In genomic region chr3:197501496-197501878, GRCh38 we compare ENCODE assay signal across 9 cellular contexts. TPM values are rescaled to one million over a fixed set of nuclear protein-coding genes. Genes with fewer than 3 reads are reported as not detected.
DNase-seq lines count a peak whose midpoint lies in the region; ATAC-seq, FAIRE-seq and TF ChIP-seq lines count a peak whose summit lies in the region.
"Had no signal": no experiment of that assay in that cellular context is flagged by ENCODE, and none has a peak within 500 bp of the region (broad histone marks: within the 10 kb centered on the region; RNA-seq: fewer than 3 reads in every experiment).

No MANE protein-coding gene starts in this region.

- H3K4me1 ChIP-seq in GM23248 (ENCODE audit: insufficient read depth): 0 out of 2 replicates have a peak, but pooled peaks cover 6% of the 10 kb centered on the region

- no peaks in the 10 kb centered on the region for H3K27me3 ChIP-seq in GM23248 (replicated peaks; ENCODE audit: insufficient read depth)

- H3K4me3 ChIP-seq in GM23248: no peak overlapping the region
- H3K4me3 ChIP-seq in fibroblast of villous mesenchyme (ENCODE audit: low read depth, low read length): no peak overlapping the region

- FAIRE-seq in RCC 7860 (lab: Jason Lieb, UNC): no peak

- H3K9me2 ChIP-seq in GM23248 (ENCODE audit: insufficient read depth): no peaks in the 10 kb centered on the region

- no peaks in the 10 kb centered on the region for H3K79me2 ChIP-seq in GM23248 (ENCODE audit: insufficient read depth)

- in situ Hi-C loops in GM23248 (cut with MboI): loop anchor here (5.0 kb wide), 1 partner anchor 244 kb away; no protein-coding TSS in a partner anchor

- 40 to 50% methylated on average over 1 of the region's 1 CpG for WGBS in GM23248 (ENCODE audit: low coverage in 1 of 2, low lambda C conversion rate in 2 of 2, missing lambda C conversion rate in 2 of 2), 2 experiments

- H3K9me3 ChIP-seq in GM23248 (ENCODE audit: low read depth): no peaks in the 10 kb centered on the region

- H3K9ac ChIP-seq in GM23248: no peak overlapping the region

- H3K27ac ChIP-seq in GM23248: no peak overlapping the region

- peak; percentile 35 for DNase-seq in DMS 273 treated with DMSO at 0.1 percent for 48 hours (lab: John Stamatoyannopoulos, UW)
- peak; percentile 43 for DNase-seq in GM23248
- DNase-seq in NOMO-1 treated with dmso at 0.1 percent for 144 hours (lab: John Stamatoyannopoulos, UW; ENCODE audit: unreplicated experiment): peak; percentile 84
- peak; percentile 46 for DNase-seq in fibroblast of villous mesenchyme (ENCODE audit: low read depth)
- no peak for DNase-seq in NCI-H2081 (lab: John Stamatoyannopoulos, UW)
- DNase-seq in RCC 7860 (ENCODE audit: low spot score): no peak
- DNase-seq: activated T-cell treated with anti-CD3 and anti-CD28 coated beads, Interleukin-2, amount 50 U/mL, for 1 hour had no signal

- no peak overlapping the region for H2AFZ ChIP-seq in GM23248

- no peak overlapping the region for H3K4me2 ChIP-seq in GM23248 (ENCODE audit: unreplicated experiment)

- no peaks in the 10 kb centered on the region for H4K20me1 ChIP-seq in GM23248 (ENCODE audit: insufficient read depth)

- peaks cover 8% of the 10 kb centered on the region; the same call in 1 of the 2 replicates for H3F3A ChIP-seq in GM23248 (ENCODE audit: insufficient read depth)

- no peaks in the 10 kb centered on the region for H3K36me3 ChIP-seq in GM23248 (ENCODE audit: low read depth)

- TF ChIP-seq CTCF in fibroblast of villous mesenchyme (IDR thresholded peaks at IDR 0.05; ENCODE audit: insufficient read depth, low read depth, low read length): no peak

- ATAC-seq in HG03565 (IDR thresholded peaks at IDR 0.05; ENCODE audit: unreplicated experiment) (no peak), HG02763 (IDR thresholded peaks at IDR 0.05; ENCODE audit: unreplicated experiment) (no peak)

RNA-seq across cellular contexts. Expression of gene BDH1, which starts 54.3 kb away (rescaled TPM):
- 0.38 and 3.4 TPM in 2 replicates for total RNA-seq in GM23248 (2014; rRNA removed; shearing (Covaris generic))
- 1.2 and 2.7 TPM in 2 replicates for polyA plus RNA-seq in GM23248 (2016; fragmentation: Nextera tagmentation; extraction: Ambion mirVana)
- 4.8 and 5.2 TPM in 2 replicates for total RNA-seq in fibroblast of villous mesenchyme

Comparison
In these comparisons a context has a peak if more than half of its experiments do, and no peak if none do; other contexts are left out.
1. DNase-seq: peak in DMS 273 treated with DMSO at 0.1 percent for 48 hours (single experiment), GM23248 (single experiment), NOMO-1 treated with dmso at 0.1 percent for 144 hours (single experiment) and fibroblast of villous mesenchyme (single experiment); none in NCI-H2081 (0 of 2) and RCC 7860 (single experiment).